Comparison of ENCODE assay signal across 3 cellular contexts in genomic region chrX:10507876-10508275, GRCh38.
TF ChIP-seq lines count a peak whose summit lies in the region.

No MANE protein-coding gene starts in this region.

TF ChIP-seq in GM23338, 12 proteins besides CTCF, POLR2A, EP300 and RAD21:
- TF ChIP-seq EZH2phosphoT487 (IDR thresholded peaks at IDR 0.05; ENCODE audit: unreplicated experiment) = no peak

TF ChIP-seq in SK-N-SH, 30 proteins besides CTCF, POLR2A, EP300 and RAD21:
- TF ChIP-seq TCF12 (IDR thresholded peaks at IDR 0.05) (no peak), FOSL2 (IDR thresholded peaks at IDR 0.05; ENCODE audit: borderline replicate concordance, low read depth) (no peak), ZBTB33 (IDR thresholded peaks at IDR 0.05; ENCODE audit: borderline replicate concordance, low read depth) (no peak), REST (IDR thresholded peaks at IDR 0.05; ENCODE audit: low read depth, low read length) (no peak), RFX5 (IDR thresholded peaks at IDR 0.05; ENCODE audit: low read length) (no peak), ELF1 (IDR thresholded peaks at IDR 0.05) (no peak), FOXM1 (IDR thresholded peaks at IDR 0.05; ENCODE audit: low read depth) (no peak), NFIC (IDR thresholded peaks at IDR 0.05; ENCODE audit: borderline replicate concordance) (no peak)

TF ChIP-seq in H1, 55 proteins besides CTCF, POLR2A, EP300 and RAD21:
- TF ChIP-seq KDM4A (IDR thresholded peaks at IDR 0.05; ENCODE audit: low read depth, low read length, severe bottlenecking) (no peak), EGR1 (IDR thresholded peaks at IDR 0.05; ENCODE audit: borderline replicate concordance, low read depth, low read length) (no peak), CBX5 (IDR thresholded peaks at IDR 0.05; ENCODE audit: low read depth, low read length) (no peak), CEBPB (IDR thresholded peaks at IDR 0.05; ENCODE audit: low read depth, low read length) (no peak), CHD7 (IDR thresholded peaks at IDR 0.05; ENCODE audit: insufficient replicate concordance, low read length) (no peak)
